ENCODE assay signal across 8 cellular contexts in the genomic region with DNA sequence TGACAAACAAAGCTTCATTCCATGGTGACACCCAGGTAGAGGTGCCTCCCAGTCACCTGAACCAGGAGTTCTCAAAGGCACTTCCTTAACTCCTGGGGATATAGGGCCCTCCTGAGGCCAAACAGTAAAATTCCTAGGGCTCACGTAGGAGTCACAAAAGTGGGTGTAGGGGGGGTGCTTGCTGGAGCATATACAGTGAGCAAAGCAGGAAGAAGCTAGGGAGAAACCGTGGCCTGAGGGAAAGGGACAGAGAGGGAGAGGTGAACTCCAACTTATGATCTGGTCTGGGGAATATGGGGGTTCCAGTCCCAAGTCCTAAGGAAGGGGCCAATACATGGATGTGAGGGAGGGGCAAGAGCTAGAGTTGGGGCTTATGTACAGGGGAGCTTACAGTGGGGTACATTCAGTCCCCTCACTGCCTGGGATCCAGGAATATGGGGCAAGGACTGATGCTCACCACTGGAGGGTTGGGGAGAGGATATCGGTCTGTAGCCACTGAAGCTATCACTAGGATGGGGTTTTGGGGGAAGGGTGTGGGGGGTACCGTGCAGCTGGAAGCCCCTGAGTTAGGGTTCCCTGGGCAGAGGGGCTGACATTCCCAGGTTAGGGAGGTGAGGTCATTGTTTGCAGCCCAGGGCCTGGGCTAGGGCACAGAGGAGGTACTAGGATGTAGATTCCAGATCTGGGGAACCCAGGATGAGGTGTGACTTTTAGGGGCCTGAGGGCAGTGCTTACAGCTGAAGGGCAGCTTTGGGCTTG. TPM values are rescaled to one million over a fixed set of nuclear protein-coding genes. Genes with fewer than 3 reads are reported as not detected.
DNase-seq lines count a peak whose midpoint lies in the region; ATAC-seq lines count a peak whose summit lies in the region.

No MANE protein-coding gene starts in this region.

- peaks cover 54% of the 10 kb centered on the region for H3K4me1 Mint-ChIP-seq in activated CD4-positive, alpha-beta memory T cell treated with anti-CD3 and anti-CD28 coated beads for 36 hours (ENCODE audit: low read depth)

- peaks cover 2% of the 10 kb centered on the region for H3K27me3 ChIP-seq in iPS-15b (ENCODE audit: control insufficient read depth, insufficient read depth, low read length)
- H3K27me3 ChIP-seq in stomach smooth muscle (ENCODE audit: control insufficient read depth in 1 of 2, insufficient read depth in 2 of 2, low read length in 2 of 2) = no peaks in the 10 kb centered on the region

- H3K4me3 Mint-ChIP-seq in activated CD4-positive, alpha-beta memory T cell treated with anti-CD3 and anti-CD28 coated beads for 36 hours = peak overlapping the region; percentile 81

- H3K9me3 Mint-ChIP-seq in activated CD4-positive, alpha-beta memory T cell treated with anti-CD3 and anti-CD28 coated beads for 36 hours = no peaks in the 10 kb centered on the region

- H3K36me3 ChIP-seq in iPS-15b (ENCODE audit: control insufficient read depth, insufficient read depth, low read length) (peaks cover 15% of the 10 kb centered on the region), stomach smooth muscle (ENCODE audit: control insufficient read depth in 2 of 2, insufficient read depth in 2 of 2, low read length in 2 of 2) (peaks cover 0 to under 1% of the 10 kb centered on the region in 2 donors)

- no peaks in the 10 kb centered on the region for H3K27me3 Mint-ChIP-seq in activated CD4-positive, alpha-beta memory T cell treated with anti-CD3 and anti-CD28 coated beads for 36 hours

- ATAC-seq in HG02885 (IDR thresholded peaks at IDR 0.05; ENCODE audit: poor library complexity, unreplicated experiment) (no peak), HG02938 (IDR thresholded peaks at IDR 0.05; ENCODE audit: unreplicated experiment) (no peak)

- intact Hi-C loops in activated CD4-positive, alpha-beta memory T cell treated with anti-CD3 and anti-CD28 coated beads for 36 hours (cut with micrococcal nuclease) = loop anchor here (1.0 kb wide), 1 partner anchor 39 kb away; the partner anchor contains the start of gene UBE2V1

- POLR2A ChIA-PET in activated CD4-positive, alpha-beta memory T cell treated with anti-CD3 and anti-CD28 coated beads for 36 hours (lab: Charles Lee) = interaction anchor here (2.3 to 3.0 kb wide), 4 partner anchors 13 to 42 kb away, joined by 11 to 18 read pairs (median 16); partner anchors contain the start of gene UBE2V1

- peak; percentile 64 for DNase-seq in SIG-M5 treated with dmso at 0.1 percent for 504 hours (lab: John Stamatoyannopoulos, UW; ENCODE audit: unreplicated experiment)
- DNase-seq in SIG-M5 (lab: John Stamatoyannopoulos, UW) = no peak
- DNase-seq in activated CD4-positive, alpha-beta memory T cell treated with anti-CD3 and anti-CD28 coated beads for 36 hours = no peak
- no peak for DNase-seq in NOMO-1 (lab: John Stamatoyannopoulos, UW; ENCODE audit: unreplicated experiment in 2 of 2)

- H3K36me3 Mint-ChIP-seq in activated CD4-positive, alpha-beta memory T cell treated with anti-CD3 and anti-CD28 coated beads for 36 hours = peaks cover 8% of the 10 kb centered on the region

- H3K27ac ChIP-seq in stomach smooth muscle (ENCODE audit: low read length) = peak overlapping the region; percentile 69

- H3K9me3 ChIP-seq in iPS-15b (ENCODE audit: control insufficient read depth, insufficient read depth, low read length) (no peaks in the 10 kb centered on the region), stomach smooth muscle (ENCODE audit: control insufficient read depth in 2 of 2, low read length in 2 of 2) (no peaks in the 10 kb centered on the region)

- peak overlapping the region; percentile 64 for H3K27ac Mint-ChIP-seq in activated CD4-positive, alpha-beta memory T cell treated with anti-CD3 and anti-CD28 coated beads for 36 hours

- CTCF ChIA-PET in activated CD4-positive, alpha-beta memory T cell treated with anti-CD3 and anti-CD28 coated beads for 36 hours (lab: Charles Lee) = interaction anchor here (0.6 to 3.8 kb wide), 15 partner anchors 11 to 311 kb away, joined by 3 to 44 read pairs (median 6); partner anchors contain the start of gene UBE2V1

- H3K4me1 ChIP-seq in iPS-15b (ENCODE audit: control insufficient read depth, insufficient read depth, low read length) = peaks cover 5% of the 10 kb centered on the region
- H3K4me1 ChIP-seq in stomach smooth muscle (ENCODE audit: control insufficient read depth, insufficient read depth, low read length) = peaks cover 53% of the 10 kb centered on the region

- H3K9ac ChIP-seq in iPS-15b (ENCODE audit: low read depth, low read length) (peak overlapping the region; percentile 79), stomach smooth muscle (ENCODE audit: low read length in 2 of 2) (peak overlapping the region; percentile 91 to 93)

- H3K4me3 ChIP-seq in iPS-15b (ENCODE audit: low read depth, low read length) (peak overlapping the region; percentile 86), stomach smooth muscle (ENCODE audit: low read length in 2 of 2) (peak overlapping the region; percentile 90 to 91)

RNA-seq across cellular contexts. Expression of gene PEDS1, which starts 0.9 kb away (rescaled TPM):
- total RNA-seq in activated CD4-positive, alpha-beta memory T cell treated with anti-CD3 and anti-CD28 coated beads for 36 hours = 10 to 100 TPM; 15.0 to 16.9 TPM

RNA-seq across cellular contexts. Expression of gene CEBPB, which starts 38.1 kb away (rescaled TPM):
- 10 to 100 TPM; 53.3 to 56.5 TPM for total RNA-seq in activated CD4-positive, alpha-beta memory T cell treated with anti-CD3 and anti-CD28 coated beads for 36 hours

RNA-seq across cellular contexts. Expression of gene UBE2V1, which starts 39.6 kb away (rescaled TPM):
- total RNA-seq in activated CD4-positive, alpha-beta memory T cell treated with anti-CD3 and anti-CD28 coated beads for 36 hours = 100 to 1,000 TPM; 167 to 172 TPM
